Comparison of ENCODE assay signal across 8 cellular contexts in the genomic region with DNA sequence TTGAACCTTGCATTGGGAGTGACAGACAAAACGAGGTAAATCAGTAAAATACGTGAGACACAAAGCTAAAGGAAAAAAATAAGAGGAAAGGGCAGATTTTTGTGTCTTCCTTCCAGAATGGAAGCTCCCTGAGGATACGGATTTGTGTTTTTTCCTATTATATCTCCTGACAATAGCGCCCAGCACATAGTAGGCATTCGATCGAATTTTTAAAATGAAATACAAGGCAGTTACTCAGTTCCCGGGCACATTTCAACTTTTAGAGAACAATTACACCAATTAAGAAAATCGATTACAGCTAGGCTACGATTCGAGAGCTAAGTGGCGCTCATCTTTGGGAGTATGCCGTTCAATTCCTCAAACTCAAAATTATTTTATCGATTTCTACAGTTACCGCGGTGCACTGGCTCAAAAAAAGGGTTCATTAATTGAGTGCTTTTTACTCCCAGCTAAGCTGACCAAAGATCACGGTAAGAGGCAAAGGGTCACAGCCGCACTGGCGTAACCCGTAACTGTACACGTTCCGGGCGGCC. TPM values are rescaled to one million over a fixed set of nuclear protein-coding genes. Genes with fewer than 3 reads are reported as not detected.
DNase-seq lines count a peak whose midpoint lies in the region; ATAC-seq and TF ChIP-seq lines count a peak whose summit lies in the region.

No MANE protein-coding gene starts in this region.

- H3K27ac ChIP-seq in CD8-positive, alpha-beta T cell (ENCODE audit: low read depth, low read length), result peak overlapping the region; percentile 53
- H3K27ac ChIP-seq in MM.1S (ENCODE audit: low read length) (peak overlapping the region; percentile 35; the same call in 1 of the 2 replicates), ectodermal cell (ENCODE audit: insufficient read depth, low read depth, low read length, poor library complexity, severe bottlenecking) (peak overlapping the region; percentile 76)

- H3K9ac ChIP-seq in MM.1S (ENCODE audit: low read length), result peak overlapping the region; percentile 65

- 3 to 5% methylated on average over 22 of the region's 22 CpGs for WGBS in ectodermal cell, 2 experiments

- H3K9me3 Mint-ChIP-seq in CD8-positive, alpha-beta T cell, result no peaks in the 10 kb centered on the region

- peaks cover 25% of the 10 kb centered on the region for H3K36me3 Mint-ChIP-seq in CD8-positive, alpha-beta T cell

- H3K4me1 Mint-ChIP-seq in CD8-positive, alpha-beta T cell (ENCODE audit: low read depth), result peaks cover 47% of the 10 kb centered on the region

- no peaks in the 10 kb centered on the region for H4K20me1 ChIP-seq in MM.1S (ENCODE audit: insufficient read depth, low read length)

- intact Hi-C loops in CD8-positive, alpha-beta T cell (cut with DNase I, micrococcal nuclease), result loop anchor here (5.0 to 10.0 kb wide), 5 partner anchors 79 to 1551 kb away; partner anchors contain the start of genes FBXO5 (in 2 of the 2) and MTRF1L (in 1 of the 2)

- peak overlapping the region; percentile 62 for H3K4me2 ChIP-seq in MM.1S (ENCODE audit: low read depth, low read length)

- peaks cover 24% of the 10 kb centered on the region for H3K4me1 ChIP-seq in CD8-positive, alpha-beta T cell (ENCODE audit: insufficient read depth, low read length)
- H3K4me1 ChIP-seq in MM.1S (ENCODE audit: low read length) (no peaks in the 10 kb centered on the region), ectodermal cell (ENCODE audit: control insufficient read depth, insufficient read depth, low read length) (peaks cover 8% of the 10 kb centered on the region), neuron (ENCODE audit: insufficient read depth, low read length) (peaks cover 19% of the 10 kb centered on the region)

- ATAC-seq in CD8-positive, alpha-beta T cell, result no peak
- no peak for ATAC-seq in GM21825 (IDR thresholded peaks at IDR 0.05; ENCODE audit: unreplicated experiment)

- peak overlapping the region; percentile 92 for H3K27ac Mint-ChIP-seq in CD8-positive, alpha-beta T cell

- no peak for TF ChIP-seq CTCF in CD8-positive, alpha-beta T cell (IDR thresholded peaks at IDR 0.05)
- no peak for TF ChIP-seq CTCF in MM.1S (IDR thresholded peaks at IDR 0.05; ENCODE audit: low read length)

- CTCF ChIA-PET in CD8-positive, alpha-beta T cell (lab: Charles Lee), result interaction anchor here (1.0 to 2.0 kb wide), 6 partner anchors 10 to 61 kb away, joined by 4 to 11 read pairs (median 6); no protein-coding TSS in a partner anchor

- peaks cover 30% of the 10 kb centered on the region for H3K79me2 ChIP-seq in MM.1S (ENCODE audit: low read length)

- no peaks in the 10 kb centered on the region for H3F3A ChIP-seq in MM.1S (ENCODE audit: insufficient read depth, low read length)

- no peak for DNase-seq in CD8-positive, alpha-beta T cell
- DNase-seq in MM.1S, result no peak
- DNase-seq in activated gamma-delta T cell (lab: John Stamatoyannopoulos, UW), result no peak
- DNase-seq in NCI-H345 (lab: John Stamatoyannopoulos, UW), result no peak
- DNase-seq in activated CD4-positive, CD25-positive, alpha-beta regulatory T cell (lab: John Stamatoyannopoulos, UW), result no peak

- no peaks in the 10 kb centered on the region for H3K36me3 ChIP-seq in CD8-positive, alpha-beta T cell (ENCODE audit: insufficient read depth, low read length)
- H3K36me3 ChIP-seq in MM.1S (replicated peaks; ENCODE audit: insufficient read depth, low read length) (no peaks in the 10 kb centered on the region), ectodermal cell (ENCODE audit: control insufficient read depth, insufficient read depth, low read length) (no peaks in the 10 kb centered on the region), neuron (ENCODE audit: insufficient read depth, low read length) (peaks cover under 1% of the 10 kb centered on the region)

- H3K9me3 ChIP-seq in CD8-positive, alpha-beta T cell (ENCODE audit: low read length), result no peaks in the 10 kb centered on the region
- H3K9me3 ChIP-seq in MM.1S (replicated peaks; ENCODE audit: insufficient read depth, low read length) (no peaks in the 10 kb centered on the region), ectodermal cell (ENCODE audit: control insufficient read depth, low read length) (no peaks in the 10 kb centered on the region), neuron (ENCODE audit: low read length) (peaks cover 4% of the 10 kb centered on the region)

- POLR2A ChIA-PET in CD8-positive, alpha-beta T cell (lab: Charles Lee), result interaction anchor here (0.6 to 3.1 kb wide), 9 partner anchors 8 to 733 kb away, joined by 3 to 58 read pairs (median 5); partner anchors contain the start of gene ZBTB2

- H3K9me2 ChIP-seq in MM.1S (replicated peaks; ENCODE audit: insufficient read depth, low read length), result no peaks in the 10 kb centered on the region

- H2AFZ ChIP-seq in MM.1S (ENCODE audit: low read length), result peak overlapping the region; percentile 78
- peak overlapping the region; percentile 70 for H2AFZ ChIP-seq in neuron (ENCODE audit: low read depth, low read length)

- H3K27me3 Mint-ChIP-seq in CD8-positive, alpha-beta T cell (ENCODE audit: low read depth), result no peaks in the 10 kb centered on the region

- H3K4me3 ChIP-seq in CD8-positive, alpha-beta T cell (ENCODE audit: low read depth, low read length), result peak overlapping the region; percentile 81
- H3K4me3 ChIP-seq in MM.1S (ENCODE audit: low read length) (peak overlapping the region; percentile 84), ectodermal cell (ENCODE audit: insufficient read depth, low read depth, low read length) (peak overlapping the region; percentile 96), neuron (ENCODE audit: low read length) (peak overlapping the region; percentile 80)

- H3K27me3 ChIP-seq in CD8-positive, alpha-beta T cell (ENCODE audit: insufficient read depth, low read length), result no peaks in the 10 kb centered on the region
- H3K27me3 ChIP-seq in MM.1S (replicated peaks; ENCODE audit: insufficient read depth, low read length) (no peaks in the 10 kb centered on the region), ectodermal cell (ENCODE audit: control insufficient read depth, insufficient read depth, low read length, poor library complexity, severe bottlenecking) (no peaks in the 10 kb centered on the region), neuron (ENCODE audit: insufficient read depth, low read length) (no peaks in the 10 kb centered on the region)

- peak overlapping the region; percentile 92 for H3K4me3 Mint-ChIP-seq in CD8-positive, alpha-beta T cell

RNA-seq across cellular contexts. Expression of gene RMND1, which starts 0.4 kb away (rescaled TPM):
- 1 to 10 TPM; 5.8 to 6.3 TPM for total RNA-seq in CD8-positive, alpha-beta T cell
- 33.9 TPM for polyA plus RNA-seq in ectodermal cell (2013, experiment 1 of 4)
- 34.9 TPM for polyA plus RNA-seq in ectodermal cell (2013, experiment 2 of 4)
- polyA plus RNA-seq in ectodermal cell (2013, experiment 3 of 4), result 32.1 TPM
- polyA plus RNA-seq in ectodermal cell (2013, experiment 4 of 4), result 35.4 TPM

RNA-seq across cellular contexts. Expression of gene CCDC170, which starts 42.3 kb away (rescaled TPM):
- total RNA-seq in CD8-positive, alpha-beta T cell, result not detected
- 0.78 TPM for polyA plus RNA-seq in ectodermal cell (2013, experiment 1 of 4)
- polyA plus RNA-seq in ectodermal cell (2013, experiment 2 of 4), result 0.09 TPM
- polyA plus RNA-seq in ectodermal cell (2013, experiment 3 of 4), result 0.16 TPM
- polyA plus RNA-seq in ectodermal cell (2013, experiment 4 of 4), result 0.24 TPM
